In genomic region chr17:11296994-11297393, GRCh38 we compare ENCODE assay signal across 16 cellular contexts. TPM values are rescaled to one million over a fixed set of nuclear protein-coding genes. Genes with fewer than 3 reads are reported as not detected.
DNase-seq lines count a peak whose midpoint lies in the region; ATAC-seq, FAIRE-seq and TF ChIP-seq lines count a peak whose summit lies in the region.
"Had no signal": no experiment of that assay in that cellular context is flagged by ENCODE, and none has a peak within 500 bp of the region (broad histone marks: within the 10 kb centered on the region; RNA-seq: fewer than 3 reads in every experiment).

No MANE protein-coding gene starts in this region.

- FAIRE-seq in HTR-8/SVneo (lab: Jason Lieb, UNC), result no peak

- no peaks in the 10 kb centered on the region for H3K9me3 ChIP-seq in left lung

- no peaks in the 10 kb centered on the region for H3K36me3 Mint-ChIP-seq in brain
- H3K36me3 Mint-ChIP-seq: activated naive CD8-positive, alpha-beta T cell treated with anti-CD3 and anti-CD28 coated beads, Interleukin-2, amount 10 ng/mL, durations not matched to agents 7 days and 5 days had no signal

- H3K27me3 Mint-ChIP-seq in brain, result peaks cover 11% of the 10 kb centered on the region
- H3K27me3 Mint-ChIP-seq: activated naive CD8-positive, alpha-beta T cell treated with anti-CD3 and anti-CD28 coated beads, Interleukin-2, amount 10 ng/mL, durations not matched to agents 7 days and 5 days had no signal

- in situ Hi-C loops in ACHN (cut with HindIII; ENCODE audit: low pct_ligation_motif_present, low pct_unique_long_range_greater_than_20kb, low sequenced_read_pairs), result no loop called here

- H3K27me3 ChIP-seq in left lung, result no peaks in the 10 kb centered on the region

- no peak overlapping the region for H3K4me3 ChIP-seq in left lung

- H3K4me3 Mint-ChIP-seq in brain, result no peak overlapping the region
- H3K4me3 Mint-ChIP-seq: activated naive CD8-positive, alpha-beta T cell treated with anti-CD3 and anti-CD28 coated beads, Interleukin-2, amount 10 ng/mL, durations not matched to agents 7 days and 5 days had no signal

- no peaks in the 10 kb centered on the region for H3K4me1 Mint-ChIP-seq in brain
- H3K4me1 Mint-ChIP-seq: activated naive CD8-positive, alpha-beta T cell treated with anti-CD3 and anti-CD28 coated beads, Interleukin-2, amount 10 ng/mL, durations not matched to agents 7 days and 5 days had no signal

- H3K36me3 ChIP-seq in left lung, result no peaks in the 10 kb centered on the region

- DNase-seq in ACHN (peak; percentile 34), HuH-7.5 (ENCODE audit: low spot score) (peak; percentile 10), left lung (no peak), posterior cingulate gyrus (no peak), NCI-H1436 (lab: John Stamatoyannopoulos, UW) (no peak), HTR-8/SVneo (ENCODE audit: insufficient read length, low spot score) (no peak)
- DNase-seq: activated CD8-positive, alpha-beta memory T cell treated with anti-CD3 and anti-CD28 coated beads for 24 hours; activated naive CD8-positive, alpha-beta T cell treated with anti-CD3 and anti-CD28 coated beads, Interleukin-2, amount 10 ng/mL, durations not matched to agents 7 days and 5 days; hypothalamus; NCI-H82 had no signal

- peaks cover 0 to 73% (median 4%) of the 10 kb centered on the region in 5 experiments for H3K9me3 Mint-ChIP-seq in brain

- no peaks in the 10 kb centered on the region for H3K4me1 ChIP-seq in left lung

- intact Hi-C loops in left lung (cut with DNase I), result no loop called here
- intact Hi-C loops in posterior cingulate gyrus (cut with DNase I), result no loop called here

- no peak overlapping the region for H3K27ac Mint-ChIP-seq in brain
- H3K27ac Mint-ChIP-seq: activated naive CD8-positive, alpha-beta T cell treated with anti-CD3 and anti-CD28 coated beads, Interleukin-2, amount 10 ng/mL, durations not matched to agents 7 days and 5 days had no signal

- H3K27ac ChIP-seq in left lung, result no peak overlapping the region
- H3K27ac ChIP-seq: C4-2B had no signal

- ATAC-seq in left lung (peak; percentile 79), HG03095 (IDR thresholded peaks at IDR 0.05; ENCODE audit: unreplicated experiment) (no peak)

- peak; percentile 30 to 57 for TF ChIP-seq CTCF in brain (conservative IDR thresholded peaks at IDR 0.05)
- TF ChIP-seq CTCF in left lung (IDR thresholded peaks at IDR 0.05), result peak; percentile 30 to 33

RNA-seq across cellular contexts. Expression of gene SHISA6, which starts 56.0 kb away (rescaled TPM):
- 3.2 TPM for polyA plus RNA-seq in brain (ENCODE audit: insufficient read depth, low read depth, low replicate concordance)
- total RNA-seq in left lung, result under 1 TPM in 1 of 2 donors, not detected in 1; 0.06 TPM
- total RNA-seq: activated naive CD8-positive, alpha-beta T cell treated with anti-CD3 and anti-CD28 coated beads, Interleukin-2, amount 10 ng/mL, durations not matched to agents 7 days and 5 days; H4; MCF 10A; T-helper 1 cell treated with Interleukin-12 subunit alpha and Interleukin-12 subunit beta and Interleukin-4 antibody, amounts not matched to agents 30 ng/mL and 1 ng/mL, for 36 hours had no signal

Comparison
In these comparisons a context has a peak if more than half of its experiments do, and no peak if none do; other contexts are left out.
1. DNase-seq: peak in ACHN (single experiment) and HuH-7.5 (single experiment); none in left lung (0 of 2), posterior cingulate gyrus (0 of 10), NCI-H1436 (single experiment) and HTR-8/SVneo (single experiment).